Comparison of ENCODE assay signal across 2 cellular contexts in genomic region chr16:13913374-13914292, GRCh38.
TF ChIP-seq lines count a peak whose summit lies in the region.

No MANE protein-coding gene starts in this region.

TF ChIP-seq in GM12878, 131 proteins besides CTCF, POLR2A, EP300 and RAD21 (continued from another document):
- no peak for TF ChIP-seq WRNIP1 (IDR thresholded peaks at IDR 0.05; ENCODE audit: borderline replicate concordance, low read depth, low read length)
- TF ChIP-seq ZNF24 (IDR thresholded peaks at IDR 0.05): no peak
- TF ChIP-seq ESRRA (IDR thresholded peaks at IDR 0.05; ENCODE audit: low read length): no peak
- TF ChIP-seq MAX (IDR thresholded peaks at IDR 0.05; ENCODE audit: low read depth, low read length): no peak
- TF ChIP-seq, protein P1, sequence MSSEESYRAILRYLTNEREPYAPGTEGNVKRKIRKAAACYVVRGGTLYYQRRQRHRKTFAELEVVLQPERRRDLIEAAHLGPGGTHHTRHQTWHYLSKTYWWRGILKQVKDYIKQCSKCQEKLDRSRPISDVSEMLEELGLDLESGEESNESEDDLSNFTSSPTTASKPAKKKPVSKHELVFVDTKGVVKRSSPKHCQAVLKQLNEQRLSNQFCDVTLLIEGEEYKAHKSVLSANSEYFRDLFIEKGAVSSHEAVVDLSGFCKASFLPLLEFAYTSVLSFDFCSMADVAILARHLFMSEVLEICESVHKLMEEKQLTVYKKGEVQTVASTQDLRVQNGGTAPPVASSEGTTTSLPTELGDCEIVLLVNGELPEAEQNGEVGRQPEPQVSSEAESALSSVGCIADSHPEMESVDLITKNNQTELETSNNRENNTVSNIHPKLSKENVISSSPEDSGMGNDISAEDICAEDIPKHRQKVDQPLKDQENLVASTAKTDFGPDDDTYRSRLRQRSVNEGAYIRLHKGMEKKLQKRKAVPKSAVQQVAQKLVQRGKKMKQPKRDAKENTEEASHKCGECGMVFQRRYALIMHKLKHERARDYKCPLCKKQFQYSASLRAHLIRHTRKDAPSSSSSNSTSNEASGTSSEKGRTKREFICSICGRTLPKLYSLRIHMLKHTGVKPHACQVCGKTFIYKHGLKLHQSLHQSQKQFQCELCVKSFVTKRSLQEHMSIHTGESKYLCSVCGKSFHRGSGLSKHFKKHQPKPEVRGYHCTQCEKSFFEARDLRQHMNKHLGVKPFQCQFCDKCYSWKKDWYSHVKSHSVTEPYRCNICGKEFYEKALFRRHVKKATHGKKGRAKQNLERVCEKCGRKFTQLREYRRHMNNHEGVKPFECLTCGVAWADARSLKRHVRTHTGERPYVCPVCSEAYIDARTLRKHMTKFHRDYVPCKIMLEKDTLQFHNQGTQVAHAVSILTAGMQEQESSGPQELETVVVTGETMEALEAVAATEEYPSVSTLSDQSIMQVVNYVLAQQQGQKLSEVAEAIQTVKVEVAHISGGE (CRISPR knock-in tag; IDR thresholded peaks at IDR 0.05): no peak
- TF ChIP-seq SUPT20H (IDR thresholded peaks at IDR 0.05; ENCODE audit: borderline replicate concordance, control insufficient read depth, low read depth, low read length): no peak
- no peak for TF ChIP-seq SMC3 (IDR thresholded peaks at IDR 0.05; ENCODE audit: borderline replicate concordance, low read length)

TF ChIP-seq in liver, 16 proteins besides CTCF, POLR2A, EP300 and RAD21 (continued from another document):
- TF ChIP-seq, protein P2, sequence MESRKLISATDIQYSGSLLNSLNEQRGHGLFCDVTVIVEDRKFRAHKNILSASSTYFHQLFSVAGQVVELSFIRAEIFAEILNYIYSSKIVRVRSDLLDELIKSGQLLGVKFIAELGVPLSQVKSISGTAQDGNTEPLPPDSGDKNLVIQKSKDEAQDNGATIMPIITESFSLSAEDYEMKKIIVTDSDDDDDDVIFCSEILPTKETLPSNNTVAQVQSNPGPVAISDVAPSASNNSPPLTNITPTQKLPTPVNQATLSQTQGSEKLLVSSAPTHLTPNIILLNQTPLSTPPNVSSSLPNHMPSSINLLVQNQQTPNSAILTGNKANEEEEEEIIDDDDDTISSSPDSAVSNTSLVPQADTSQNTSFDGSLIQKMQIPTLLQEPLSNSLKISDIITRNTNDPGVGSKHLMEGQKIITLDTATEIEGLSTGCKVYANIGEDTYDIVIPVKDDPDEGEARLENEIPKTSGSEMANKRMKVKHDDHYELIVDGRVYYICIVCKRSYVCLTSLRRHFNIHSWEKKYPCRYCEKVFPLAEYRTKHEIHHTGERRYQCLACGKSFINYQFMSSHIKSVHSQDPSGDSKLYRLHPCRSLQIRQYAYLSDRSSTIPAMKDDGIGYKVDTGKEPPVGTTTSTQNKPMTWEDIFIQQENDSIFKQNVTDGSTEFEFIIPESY (IDR thresholded peaks at IDR 0.05): no peak
- TF ChIP-seq FOXA1 (IDR thresholded peaks at IDR 0.05) (no peak), NR2F2 (IDR thresholded peaks at IDR 0.05) (no peak), ATF3 (IDR thresholded peaks at IDR 0.05) (peak; percentile 12), MAX (IDR thresholded peaks at IDR 0.05) (peak; percentile 82), JUND (IDR thresholded peaks at IDR 0.05) (peak in 1 of 2 donors; percentile 54), YY1 (IDR thresholded peaks at IDR 0.05) (peak; percentile 26), EGR1 (IDR thresholded peaks at IDR 0.05; ENCODE audit: low read depth in 2 of 2) (peak; percentile 32 to 70), RXRA (IDR thresholded peaks at IDR 0.05) (peak; percentile 68 to 76), HNF4A (conservative IDR thresholded peaks at IDR 0.05) (peak; percentile 86), TAF1 (conservative IDR thresholded peaks at IDR 0.05) (no peak)
- TF ChIP-seq, protein P3, sequence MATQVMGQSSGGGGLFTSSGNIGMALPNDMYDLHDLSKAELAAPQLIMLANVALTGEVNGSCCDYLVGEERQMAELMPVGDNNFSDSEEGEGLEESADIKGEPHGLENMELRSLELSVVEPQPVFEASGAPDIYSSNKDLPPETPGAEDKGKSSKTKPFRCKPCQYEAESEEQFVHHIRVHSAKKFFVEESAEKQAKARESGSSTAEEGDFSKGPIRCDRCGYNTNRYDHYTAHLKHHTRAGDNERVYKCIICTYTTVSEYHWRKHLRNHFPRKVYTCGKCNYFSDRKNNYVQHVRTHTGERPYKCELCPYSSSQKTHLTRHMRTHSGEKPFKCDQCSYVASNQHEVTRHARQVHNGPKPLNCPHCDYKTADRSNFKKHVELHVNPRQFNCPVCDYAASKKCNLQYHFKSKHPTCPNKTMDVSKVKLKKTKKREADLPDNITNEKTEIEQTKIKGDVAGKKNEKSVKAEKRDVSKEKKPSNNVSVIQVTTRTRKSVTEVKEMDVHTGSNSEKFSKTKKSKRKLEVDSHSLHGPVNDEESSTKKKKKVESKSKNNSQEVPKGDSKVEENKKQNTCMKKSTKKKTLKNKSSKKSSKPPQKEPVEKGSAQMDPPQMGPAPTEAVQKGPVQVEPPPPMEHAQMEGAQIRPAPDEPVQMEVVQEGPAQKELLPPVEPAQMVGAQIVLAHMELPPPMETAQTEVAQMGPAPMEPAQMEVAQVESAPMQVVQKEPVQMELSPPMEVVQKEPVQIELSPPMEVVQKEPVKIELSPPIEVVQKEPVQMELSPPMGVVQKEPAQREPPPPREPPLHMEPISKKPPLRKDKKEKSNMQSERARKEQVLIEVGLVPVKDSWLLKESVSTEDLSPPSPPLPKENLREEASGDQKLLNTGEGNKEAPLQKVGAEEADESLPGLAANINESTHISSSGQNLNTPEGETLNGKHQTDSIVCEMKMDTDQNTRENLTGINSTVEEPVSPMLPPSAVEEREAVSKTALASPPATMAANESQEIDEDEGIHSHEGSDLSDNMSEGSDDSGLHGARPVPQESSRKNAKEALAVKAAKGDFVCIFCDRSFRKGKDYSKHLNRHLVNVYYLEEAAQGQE (IDR thresholded peaks at IDR 0.05): peak; percentile 71
